8 cellular contexts compared by ENCODE assay signal in genomic region chr17:50559674-50560184, GRCh38. TPM values are rescaled to one million over a fixed set of nuclear protein-coding genes. Genes with fewer than 3 reads are reported as not detected.
DNase-seq lines count a peak whose midpoint lies in the region; ATAC-seq and TF ChIP-seq lines count a peak whose summit lies in the region.

No MANE protein-coding gene starts in this region.

- H2AFZ ChIP-seq in SK-N-SH (ENCODE audit: low read depth): peak overlapping the region; percentile 79; the same call in 1 of the 2 replicates

- no peak overlapping the region for H3K27ac Mint-ChIP-seq in mesothelial cell of epicardium

- TF ChIP-seq POLR2A in tibial nerve (IDR thresholded peaks at IDR 0.05): no peak

- peaks cover 4% of the 10 kb centered on the region for H3K36me3 Mint-ChIP-seq in mesothelial cell of epicardium

- no peak for TF ChIP-seq RAD21 in SK-N-SH (IDR thresholded peaks at IDR 0.05; ENCODE audit: low read length)

- DNase-seq in ACHN (peak; percentile 62), SK-N-SH (peak; percentile 82), mesothelial cell of epicardium (ENCODE audit: low spot score in 2 of 2, unreplicated experiment in 2 of 2) (peak in 1 of 2 experiments; percentile 53), tibial nerve (ENCODE audit: low spot score in 2 of 2) (peak in 1 of 2 donors; percentile 39), NK-92 (lab: John Stamatoyannopoulos, UW; ENCODE audit: unreplicated experiment) (no peak), NCI-H446 treated with DMSO at 0.1 percent for 48 hours (lab: John Stamatoyannopoulos, UW) (no peak)

- ATAC-seq in GM18907 (IDR thresholded peaks at IDR 0.05; ENCODE audit: unreplicated experiment): peak; percentile 5

- peaks cover 66% of the 10 kb centered on the region for H3K27me3 Mint-ChIP-seq in mesothelial cell of epicardium (ENCODE audit: low read depth)

- H3K9me2 ChIP-seq in SK-N-SH: no peaks in the 10 kb centered on the region

- H3K9ac ChIP-seq in SK-N-SH: no peak overlapping the region

- no peaks in the 10 kb centered on the region for H3K79me2 ChIP-seq in SK-N-SH (ENCODE audit: insufficient read depth)

- H3K9me3 ChIP-seq in SK-N-SH (no peaks in the 10 kb centered on the region), ectodermal cell (ENCODE audit: control insufficient read depth, low read length) (no peaks in the 10 kb centered on the region), tibial nerve (no peaks in the 10 kb centered on the region)

- CTCF ChIA-PET in SK-N-SH (lab: Yijun Ruan, JAX): interaction anchor here (0.9 to 7.2 kb wide), 12 partner anchors 9 to 124 kb away, joined by 3 to 209 read pairs (median 6); no protein-coding TSS in a partner anchor

- no peaks in the 10 kb centered on the region for H3K9me3 Mint-ChIP-seq in mesothelial cell of epicardium

- peak overlapping the region; percentile 100 for H3K4me2 ChIP-seq in SK-N-SH

- TF ChIP-seq EP300 in SK-N-SH (IDR thresholded peaks at IDR 0.05; ENCODE audit: borderline replicate concordance in 1 of 2, low read depth in 1 of 2, low read length in 1 of 2) (no peak), tibial nerve (IDR thresholded peaks at IDR 0.05) (no peak)

- in situ Hi-C loops in ACHN (cut with HindIII; ENCODE audit: low pct_ligation_motif_present, low pct_unique_long_range_greater_than_20kb, low sequenced_read_pairs): no loop called here

- H3K36me3 ChIP-seq in SK-N-SH (replicated peaks in 1 of 2; ENCODE audit: control insufficient read depth in 1 of 2, insufficient read depth in 2 of 2, low read length in 1 of 2) (peaks cover 0 to 11% of the 10 kb centered on the region in 2 experiments), ectodermal cell (ENCODE audit: control insufficient read depth, insufficient read depth, low read length) (no peaks in the 10 kb centered on the region), tibial nerve (peaks cover 0 to 20% (median 0%) of the 10 kb centered on the region in 3 donors)

- H3F3A ChIP-seq in SK-N-SH (replicated peaks; ENCODE audit: insufficient read depth): peaks cover 20% of the 10 kb centered on the region

- peak overlapping the region; percentile 49 to 74 for H3K4me3 ChIP-seq in SK-N-SH (ENCODE audit: low read depth in 2 of 2, low read length in 1 of 2)
- H3K4me3 ChIP-seq in ectodermal cell (ENCODE audit: insufficient read depth, low read depth, low read length): peak overlapping the region; percentile 58
- peak overlapping the region; percentile 40 to 64 (median 52) for H3K4me3 ChIP-seq in tibial nerve

- peak overlapping the region; percentile 73 for H3K4me3 Mint-ChIP-seq in mesothelial cell of epicardium

- no peaks in the 10 kb centered on the region for H4K20me1 ChIP-seq in SK-N-SH (ENCODE audit: insufficient read depth)

- TF ChIP-seq CTCF in SK-N-SH (IDR thresholded peaks at IDR 0.05): no peak
- TF ChIP-seq CTCF in mesothelial cell of epicardium (IDR thresholded peaks at IDR 0.05; ENCODE audit: unreplicated experiment): no peak
- TF ChIP-seq CTCF in tibial nerve (IDR thresholded peaks at IDR 0.05): no peak

- 19% methylated on average over 27 of the region's 27 CpGs for WGBS in SK-N-SH (ENCODE audit: low lambda C conversion rate)
- 1% methylated on average over 27 of the region's 27 CpGs for WGBS in ectodermal cell, 2 experiments
- 3 to 8% methylated on average over 27 of the region's 27 CpGs for WGBS in tibial nerve, 2 donors

- peaks cover 28% of the 10 kb centered on the region for H3K4me1 Mint-ChIP-seq in mesothelial cell of epicardium

- H3K4me1 ChIP-seq in SK-N-SH (ENCODE audit: control insufficient read depth in 1 of 2, insufficient read depth in 2 of 2, low read depth in 1 of 2, low read length in 1 of 2) (peaks cover 10 to 77% of the 10 kb centered on the region in 2 experiments), ectodermal cell (ENCODE audit: control insufficient read depth, insufficient read depth, low read length) (peaks cover 51% of the 10 kb centered on the region), tibial nerve (peaks cover 0 to 59% (median 29%) of the 10 kb centered on the region in 4 donors)

- POLR2A ChIA-PET in SK-N-SH (lab: Yijun Ruan, JAX): interaction anchor here (1.1 to 1.2 kb wide), 2 partner anchors 66 to 149 kb away, joined by 3 to 6 read pairs; no protein-coding TSS in a partner anchor

- H3K27ac ChIP-seq in SK-N-SH (ENCODE audit: low read depth in 2 of 2, low read length in 1 of 2) (no peak overlapping the region), ectodermal cell (ENCODE audit: insufficient read depth, low read depth, low read length, poor library complexity, severe bottlenecking) (peak overlapping the region; percentile 75), tibial nerve (no peak overlapping the region)

- peaks cover 31% of the 10 kb centered on the region for H3K27me3 ChIP-seq in SK-N-SH (ENCODE audit: insufficient read depth)
- H3K27me3 ChIP-seq in ectodermal cell (ENCODE audit: control insufficient read depth, insufficient read depth, low read length, poor library complexity, severe bottlenecking): peaks cover 68% of the 10 kb centered on the region
- H3K27me3 ChIP-seq in tibial nerve: peaks cover 3 to 52% of the 10 kb centered on the region in 2 donors

TF ChIP-seq in SK-N-SH, 30 proteins besides CTCF, POLR2A, EP300 and RAD21:
- TF ChIP-seq USF1 (IDR thresholded peaks at IDR 0.05; ENCODE audit: borderline replicate concordance, low read depth) (no peak), JUND (IDR thresholded peaks at IDR 0.05) (no peak), USF2 (IDR thresholded peaks at IDR 0.05; ENCODE audit: borderline replicate concordance, low read depth, low read length) (no peak), MAX (IDR thresholded peaks at IDR 0.05; ENCODE audit: low read depth) (peak; percentile 67; the same call in 1 of the 2 replicates), YY1 (IDR thresholded peaks at IDR 0.05; ENCODE audit: low read depth) (no peak)

RNA-seq across cellular contexts. Expression of gene CACNA1G, which starts 0.8 kb away (rescaled TPM):
- 0.15 and 0.21 TPM in 2 replicates for polyA plus RNA-seq in SK-N-SH (2012; rRNA removed)
- polyA plus RNA-seq in SK-N-SH (2012; cell fraction: cytosol; rRNA removed): 0.08 and 0.24 TPM in 2 replicates
- polyA plus RNA-seq in SK-N-SH (2012; cell fraction: nucleus; rRNA removed): 0.36 and 0.48 TPM in 2 replicates
- 8.6 TPM for polyA plus RNA-seq in ectodermal cell (2013, experiment 1 of 4)
- polyA plus RNA-seq in ectodermal cell (2013, experiment 2 of 4): 8.9 TPM
- 9.1 TPM for polyA plus RNA-seq in ectodermal cell (2013, experiment 3 of 4)
- polyA plus RNA-seq in ectodermal cell (2013, experiment 4 of 4): 9.4 TPM
- total RNA-seq in mesothelial cell of epicardium (26.1 to 29.0 TPM (median 26.9 TPM) in 3 replicates), tibial nerve (1 to 10 TPM in 1 of 4 donors, under 1 TPM in 1, not detected in 2; 0.21 to 2.2 TPM)

RNA-seq across cellular contexts. Expression of gene SPATA20, which starts 12.8 kb away (rescaled TPM):
- 92.0 and 106 TPM in 2 replicates for polyA plus RNA-seq in SK-N-SH (2012; rRNA removed)
- polyA plus RNA-seq in SK-N-SH (2012; cell fraction: cytosol; rRNA removed): 28.3 and 39.9 TPM in 2 replicates
- polyA plus RNA-seq in SK-N-SH (2012; cell fraction: nucleus; rRNA removed): 606 and 976 TPM in 2 replicates
- 28.3 TPM for polyA plus RNA-seq in ectodermal cell (2013, experiment 1 of 4)
- polyA plus RNA-seq in ectodermal cell (2013, experiment 2 of 4): 28.4 TPM
- 27.3 TPM for polyA plus RNA-seq in ectodermal cell (2013, experiment 3 of 4)
- polyA plus RNA-seq in ectodermal cell (2013, experiment 4 of 4): 27.0 TPM
- total RNA-seq in mesothelial cell of epicardium (71.3 to 71.7 TPM (median 71.4 TPM) in 3 replicates), tibial nerve (100 to 1,000 TPM in 1 of 4 donors, 10 to 100 TPM in 3; 80.8 to 151 (median 89.6) TPM)

RNA-seq across cellular contexts. Expression of gene EPN3, which starts 27.2 kb away (rescaled TPM):
- 0.05 and 0.06 TPM in 2 replicates for polyA plus RNA-seq in SK-N-SH (2012; rRNA removed)
- polyA plus RNA-seq in SK-N-SH (2012; cell fraction: cytosol; rRNA removed): 0.03 and 0.12 TPM in 2 replicates
- polyA plus RNA-seq in SK-N-SH (2012; cell fraction: nucleus; rRNA removed): 0.15 and 0.46 TPM in 2 replicates
- polyA plus RNA-seq in ectodermal cell (2013, experiment 1 of 4): not detected
- 0.12 TPM for polyA plus RNA-seq in ectodermal cell (2013, experiment 2 of 4)
- not detected for polyA plus RNA-seq in ectodermal cell (2013, experiment 3 of 4)
- 0.16 TPM for polyA plus RNA-seq in ectodermal cell (2013, experiment 4 of 4)
- total RNA-seq in mesothelial cell of epicardium: 14.2 to 15.1 TPM (median 14.7 TPM) in 3 replicates
- total RNA-seq in tibial nerve: under 1 TPM in 2 of 4 donors, not detected in 2; 0.22 to 0.42 TPM

RNA-seq across cellular contexts. Expression of gene MYCBPAP, which starts 51.5 kb away (rescaled TPM):
- 2.4 and 4.4 TPM in 2 replicates for polyA plus RNA-seq in SK-N-SH (2012; rRNA removed)
- polyA plus RNA-seq in SK-N-SH (2012; cell fraction: cytosol; rRNA removed): 1.8 and 1.9 TPM in 2 replicates
- polyA plus RNA-seq in SK-N-SH (2012; cell fraction: nucleus; rRNA removed): 17.3 and 17.7 TPM in 2 replicates
- 5.0 TPM for polyA plus RNA-seq in ectodermal cell (2013, experiment 1 of 4)
- polyA plus RNA-seq in ectodermal cell (2013, experiment 2 of 4): 2.6 TPM
- 2.8 TPM for polyA plus RNA-seq in ectodermal cell (2013, experiment 3 of 4)
- polyA plus RNA-seq in ectodermal cell (2013, experiment 4 of 4): 2.7 TPM
- total RNA-seq in mesothelial cell of epicardium (5.1 to 6.5 TPM (median 6.1 TPM) in 3 replicates), tibial nerve (1 to 10 TPM; 1.2 to 6.8 (median 4.0) TPM)

Comparison
In these comparisons a context has a peak if more than half of its experiments do, and no peak if none do; other contexts are left out.
1. DNase-seq: peak in ACHN (single experiment) and SK-N-SH (single experiment); none in NK-92 (single experiment) and NCI-H446 treated with DMSO at 0.1 percent for 48 hours (single experiment).
2. RNA of gene EPN3, which starts 27.2 kb away (total RNA-seq): 14.2 to 15.1 TPM in mesothelial cell of epicardium; 0.22 to 0.42 TPM in tibial nerve; every median in the first group is over 10 times any median in the second.
3. Peak in every context shown above with its lines, with median percentiles within 50 percentile points of each other: H3K4me3 ChIP-seq.